Comparison of ENCODE assay signal across 8 cellular contexts in genomic region chr16:85610446-85611204, GRCh38. TPM values are rescaled to one million over a fixed set of nuclear protein-coding genes. Genes with fewer than 3 reads are reported as not detected.
DNase-seq lines count a peak whose midpoint lies in the region; ATAC-seq, FAIRE-seq and TF ChIP-seq lines count a peak whose summit lies in the region.

No MANE protein-coding gene starts in this region.

- 3% methylated on average over 40 of the region's 40 CpGs for WGBS in liver

- DNase-seq in GM12891 (ENCODE audit: insufficient read length, low spot score), result peak; percentile 84
- DNase-seq in NCI-H524 treated with DMSO at 0.1 percent for 48 hours (lab: John Stamatoyannopoulos, UW), result peak; percentile 65
- DNase-seq in activated CD4-positive, alpha-beta T cell treated with anti-CD3 and anti-CD28 coated beads, Interleukin-2, amount 50 U/mL, for 1 hour, result peak; percentile 85
- peak; percentile 76 for DNase-seq in dermis blood vessel endothelial cell
- peak; percentile 77 for DNase-seq in stimulated activated CD4-positive, alpha-beta T cell treated with anti-CD3 and anti-CD28 coated beads, Interleukin-2, amount 100 ng/mL, for 4 hours (ENCODE audit: low read depth)

- peak; percentile 94 for FAIRE-seq in GM12891 (lab: Jason Lieb, UNC)

- TF ChIP-seq POLR2A in GM12891 (IDR thresholded peaks at IDR 0.05; ENCODE audit: low read depth, low read length), result no peak

- peak overlapping the region; percentile 93 to 95 for H3K27ac ChIP-seq in liver (ENCODE audit: low read depth in 1 of 2, low read length in 2 of 2)

- ATAC-seq in HG03457 (IDR thresholded peaks at IDR 0.05; ENCODE audit: unreplicated experiment) (peak; percentile 41), HG02623 (IDR thresholded peaks at IDR 0.05; ENCODE audit: unreplicated experiment) (no peak)

- TF ChIP-seq CTCF in liver (IDR thresholded peaks at IDR 0.05; ENCODE audit: low read depth, low read length, missing input control), result peak; percentile 96

- peak overlapping the region in 2 of 3 donors; percentile 29 to 72 for H3K4me3 ChIP-seq in liver (ENCODE audit: low read depth in 1 of 3, low read length in 3 of 3)

- H3K9ac ChIP-seq in liver (ENCODE audit: low read depth in 1 of 2, low read length in 2 of 2), result peak overlapping the region; percentile 42 to 43

- H3K27me3 ChIP-seq in liver (ENCODE audit: control insufficient read depth in 4 of 4, insufficient read depth in 4 of 4, low read length in 3 of 4), result no peaks in the 10 kb centered on the region

- no peaks in the 10 kb centered on the region for H3K9me3 ChIP-seq in liver (ENCODE audit: control insufficient read depth in 4 of 4, low read length in 3 of 4)

- no peaks in the 10 kb centered on the region for H3K36me3 ChIP-seq in liver (ENCODE audit: control insufficient read depth in 4 of 4, insufficient read depth in 3 of 4, low read depth in 1 of 4, low read length in 3 of 4)

- TF ChIP-seq RAD21 in liver (IDR thresholded peaks at IDR 0.05), result peak; percentile 93 to 95

- peaks cover 9 to 46% (median 27%) of the 10 kb centered on the region in 4 donors for H3K4me1 ChIP-seq in liver (ENCODE audit: control insufficient read depth in 4 of 4, insufficient read depth in 4 of 4, low read length in 3 of 4)

TF ChIP-seq in GM12891, 5 proteins besides CTCF, POLR2A, EP300 and RAD21:
- TF ChIP-seq PAX5 (IDR thresholded peaks at IDR 0.05; ENCODE audit: insufficient read depth, low read length, severe bottlenecking) (no peak), POU2F2 (IDR thresholded peaks at IDR 0.05; ENCODE audit: low read depth, low read length) (peak; percentile 76; the same call in 1 of the 2 replicates), POLR2AphosphoS5 (IDR thresholded peaks at IDR 0.05; ENCODE audit: low read depth, low read length) (no peak), TAF1 (IDR thresholded peaks at IDR 0.05; ENCODE audit: low read depth, low read length) (no peak), SPI1 (IDR thresholded peaks at IDR 0.05; ENCODE audit: low read depth, low read length) (no peak)
TF ChIP-seq in GM12891: peak in this region for 1.

TF ChIP-seq in liver, 16 proteins besides CTCF, POLR2A, EP300 and RAD21:
- TF ChIP-seq RXRA (IDR thresholded peaks at IDR 0.05), result peak; percentile 10 to 15
- no peak for TF ChIP-seq TAF1 (conservative IDR thresholded peaks at IDR 0.05)
- TF ChIP-seq SP1 (IDR thresholded peaks at IDR 0.05), result peak; percentile 7
- no peak for TF ChIP-seq HNF4A (conservative IDR thresholded peaks at IDR 0.05)

RNA-seq across cellular contexts. Expression of gene GSE1, which starts 2.5 kb away (rescaled TPM):
- 18.7 TPM for polyA plus RNA-seq in GM12891 (2012; ENCODE audit: low read depth, missing spikeins)
- 27.5 and 28.8 TPM in 2 replicates for total RNA-seq in dermis blood vessel endothelial cell
- 10 to 100 TPM; 35.9 to 37.7 TPM for total RNA-seq in liver
- polyA plus RNA-seq in liver, result 10 to 100 TPM in 1 of 2 donors, 1 to 10 TPM in 1; 9.9 to 14.4 TPM
